21 cellular contexts compared by ENCODE assay signal in genomic region chr7:7254908-7255307, GRCh38.
DNase-seq lines count a peak whose midpoint lies in the region; ATAC-seq and TF ChIP-seq lines count a peak whose summit lies in the region.
"Had no signal": no experiment of that assay in that cellular context is flagged by ENCODE, and none has a peak within 500 bp of the region (broad histone marks: within the 10 kb centered on the region; RNA-seq: fewer than 3 reads in every experiment).

No MANE protein-coding gene starts in this region.

- H3K4me3 ChIP-seq in CD8-positive, alpha-beta T cell (ENCODE audit: low read depth, low read length) = no peak overlapping the region
- H3K4me3 ChIP-seq: coronary artery, SJSA1 had no signal

- no peaks in the 10 kb centered on the region for H3K27me3 Mint-ChIP-seq in CD8-positive, alpha-beta T cell (ENCODE audit: low read depth)
- H3K27me3 Mint-ChIP-seq in nephron (ENCODE audit: low read depth) = no peaks in the 10 kb centered on the region
- H3K27me3 Mint-ChIP-seq in T-helper 2 cell treated with Interferon-gamma antibody and Interleukin-4, amounts not matched to agents 5 μg/mL and 100 μg/mL, for 36 hours (ENCODE audit: low read depth) = no peaks in the 10 kb centered on the region
- H3K27me3 Mint-ChIP-seq: brain had no signal

- H3K4me3 Mint-ChIP-seq in CD8-positive, alpha-beta T cell = no peak overlapping the region
- no peak overlapping the region for H3K4me3 Mint-ChIP-seq in nephron
- H3K4me3 Mint-ChIP-seq in T-helper 2 cell treated with Interferon-gamma antibody and Interleukin-4, amounts not matched to agents 5 μg/mL and 100 μg/mL, for 36 hours = no peak overlapping the region
- H3K4me3 Mint-ChIP-seq: brain had no signal

- intact Hi-C loops in CD8-positive, alpha-beta T cell (cut with DNase I, micrococcal nuclease) = loop anchor here (5.0 to 10.0 kb wide), 2 partner anchors 73 to 150 kb away; partner anchors contain the start of gene C1GALT1 (in 1 of the 2)

- H3K4me1 Mint-ChIP-seq in CD8-positive, alpha-beta T cell (ENCODE audit: low read depth) = peaks cover 32% of the 10 kb centered on the region
- H3K4me1 Mint-ChIP-seq in nephron = no peaks in the 10 kb centered on the region
- H3K4me1 Mint-ChIP-seq in T-helper 2 cell treated with Interferon-gamma antibody and Interleukin-4, amounts not matched to agents 5 μg/mL and 100 μg/mL, for 36 hours (ENCODE audit: low read depth) = peaks cover 35% of the 10 kb centered on the region
- H3K4me1 Mint-ChIP-seq: brain had no signal

- CTCF ChIA-PET in CD8-positive, alpha-beta T cell (lab: Charles Lee) = interaction anchor here (0.7 to 1.2 kb wide), 2 partner anchors 150 to 152 kb away, joined by 3 to 4 read pairs; no protein-coding TSS in a partner anchor

- H3K27ac Mint-ChIP-seq in CD8-positive, alpha-beta T cell = peak overlapping the region; percentile 58
- peak overlapping the region in 2 of 3 experiments; percentile 11 to 21 for H3K27ac Mint-ChIP-seq in nephron
- H3K27ac Mint-ChIP-seq in T-helper 2 cell treated with Interferon-gamma antibody and Interleukin-4, amounts not matched to agents 5 μg/mL and 100 μg/mL, for 36 hours = no peak overlapping the region
- H3K27ac Mint-ChIP-seq: brain had no signal

- no peak for DNase-seq in CD8-positive, alpha-beta T cell
- DNase-seq in glomerular visceral epithelial cell (ENCODE audit: extremely low spot score) (peak; percentile 41), cortex of kidney (lab: John Stamatoyannopoulos, UW) (no peak)
- DNase-seq in T-helper 2 cell treated with Interferon-gamma antibody and Interleukin-4, amounts not matched to agents 5 μg/mL and 100 μg/mL, for 36 hours (ENCODE audit: low spot score) = no peak
- DNase-seq: activated CD8-positive, alpha-beta memory T cell treated with anti-CD3 and anti-CD28 coated beads for 24 hours; GOT3; islet precursor cell; midbrain; MV-4-11; NCI-H187 treated with DMSO at 0.1 percent for 48 hours; NCI-H2227 treated with DMSO at 0.1 percent for 48 hours; NCI-H82; stimulated activated naive CD4-positive, alpha-beta T cell had no signal

- H3K36me3 ChIP-seq in CD8-positive, alpha-beta T cell (ENCODE audit: insufficient read depth, low read length) = no peaks in the 10 kb centered on the region
- H3K36me3 ChIP-seq: SJSA1 had no signal

- peaks cover 27% of the 10 kb centered on the region for H3K4me1 ChIP-seq in CD8-positive, alpha-beta T cell (ENCODE audit: insufficient read depth, low read length)
- H3K4me1 ChIP-seq: SJSA1 had no signal

- ATAC-seq in CD8-positive, alpha-beta T cell = no peak
- ATAC-seq in HG02981 (IDR thresholded peaks at IDR 0.05; ENCODE audit: unreplicated experiment) = peak; percentile 22
- ATAC-seq in GM18873 (IDR thresholded peaks at IDR 0.05; ENCODE audit: low FRiP score, unreplicated experiment) = no peak
- ATAC-seq: activated CD4-positive, CD25-positive, alpha-beta regulatory T cell treated with anti-CD3 and anti-CD28 coated beads, Interleukin-2, amount 50 U/mL, for 24 hours; sciatic nerve had no signal

- H3K9me3 Mint-ChIP-seq in CD8-positive, alpha-beta T cell = no peaks in the 10 kb centered on the region
- no peaks in the 10 kb centered on the region for H3K9me3 Mint-ChIP-seq in nephron
- peaks cover 3% of the 10 kb centered on the region for H3K9me3 Mint-ChIP-seq in T-helper 2 cell treated with Interferon-gamma antibody and Interleukin-4, amounts not matched to agents 5 μg/mL and 100 μg/mL, for 36 hours
- H3K9me3 Mint-ChIP-seq: brain had no signal

- no peak overlapping the region for H3K27ac ChIP-seq in CD8-positive, alpha-beta T cell (ENCODE audit: low read depth, low read length)
- H3K27ac ChIP-seq: coronary artery, SJSA1 had no signal

- TF ChIP-seq CTCF in CD8-positive, alpha-beta T cell (IDR thresholded peaks at IDR 0.05) = no peak
- TF ChIP-seq CTCF in nephron (IDR thresholded peaks at IDR 0.05; ENCODE audit: unreplicated experiment in 3 of 3) = no peak

- H3K36me3 Mint-ChIP-seq in CD8-positive, alpha-beta T cell = peaks cover 28% of the 10 kb centered on the region
- peaks cover 15% of the 10 kb centered on the region for H3K36me3 Mint-ChIP-seq in nephron (ENCODE audit: low read depth)
- peaks cover 34% of the 10 kb centered on the region for H3K36me3 Mint-ChIP-seq in T-helper 2 cell treated with Interferon-gamma antibody and Interleukin-4, amounts not matched to agents 5 μg/mL and 100 μg/mL, for 36 hours (ENCODE audit: low read depth)

- H3K9me3 ChIP-seq in CD8-positive, alpha-beta T cell (ENCODE audit: low read length) = no peaks in the 10 kb centered on the region
- H3K9me3 ChIP-seq: SJSA1 had no signal

- no peaks in the 10 kb centered on the region for H3K27me3 ChIP-seq in CD8-positive, alpha-beta T cell (ENCODE audit: insufficient read depth, low read length)
- H3K27me3 ChIP-seq: SJSA1 had no signal

- POLR2A ChIA-PET in CD8-positive, alpha-beta T cell (lab: Charles Lee) = no interaction called here
